Comparison of ENCODE assay signal across 1 cellular context in genomic region chr2:137942037-137942784, GRCh38.
TF ChIP-seq lines count a peak whose summit lies in the region.

No MANE protein-coding gene starts in this region.

TF ChIP-seq in HepG2, 621 proteins besides CTCF, POLR2A, EP300 and RAD21 (continued from another document and continues in another):
- TF ChIP-seq NR0B2 (CRISPR knock-in tag; IDR thresholded peaks at IDR 0.05): no peak
- TF ChIP-seq ZNF274 (CRISPR knock-in tag; IDR thresholded peaks at IDR 0.05): no peak
- no peak for TF ChIP-seq KMT2B (CRISPR knock-in tag; IDR thresholded peaks at IDR 0.05)
- no peak for TF ChIP-seq WIZ (CRISPR knock-in tag; IDR thresholded peaks at IDR 0.05)
- TF ChIP-seq AGO2 (optimal IDR thresholded peaks at IDR 0.05; ENCODE audit: low read depth, low read length): no peak
- TF ChIP-seq HOXD1 (CRISPR knock-in tag; IDR thresholded peaks at IDR 0.05): no peak
- TF ChIP-seq NKX3-1 (CRISPR knock-in tag; IDR thresholded peaks at IDR 0.05): peak; percentile 59
- peak; percentile 66 for TF ChIP-seq TEAD3 (CRISPR knock-in tag; optimal IDR thresholded peaks at IDR 0.05; ENCODE audit: borderline replicate concordance)
- no peak for TF ChIP-seq ZNF567 (CRISPR knock-in tag; IDR thresholded peaks at IDR 0.05; ENCODE audit: borderline replicate concordance)
- TF ChIP-seq ZMAT3 (CRISPR knock-in tag; conservative IDR thresholded peaks at IDR 0.05): no peak
- TF ChIP-seq RAD51 (IDR thresholded peaks at IDR 0.05; ENCODE audit: borderline replicate concordance): no peak
- TF ChIP-seq ZNF235 (CRISPR knock-in tag; IDR thresholded peaks at IDR 0.05; ENCODE audit: borderline replicate concordance): no peak
- no peak for TF ChIP-seq ZNF589 (CRISPR knock-in tag; conservative IDR thresholded peaks at IDR 0.05)
- TF ChIP-seq PTBP1 (IDR thresholded peaks at IDR 0.05; ENCODE audit: low read depth, low read length, poor library complexity, severe bottlenecking): no peak
- TF ChIP-seq SMAD1 (CRISPR knock-in tag; IDR thresholded peaks at IDR 0.05; ENCODE audit: borderline replicate concordance, low read depth): no peak
- TF ChIP-seq PITX1 (CRISPR knock-in tag; IDR thresholded peaks at IDR 0.05): no peak
- TF ChIP-seq ZNF572 (CRISPR knock-in tag; IDR thresholded peaks at IDR 0.05): no peak
- TF ChIP-seq ONECUT2 (CRISPR knock-in tag; IDR thresholded peaks at IDR 0.05): no peak; the same call in 1 of the 2 replicates
- TF ChIP-seq HBP1 (CRISPR knock-in tag; IDR thresholded peaks at IDR 0.05; ENCODE audit: low read depth): no peak
- TF ChIP-seq NCOA5 (CRISPR knock-in tag; IDR thresholded peaks at IDR 0.05): no peak
- no peak for TF ChIP-seq AGO1 (IDR thresholded peaks at IDR 0.05; ENCODE audit: low read depth, low read length, poor library complexity, severe bottlenecking)
- no peak for TF ChIP-seq CHD2 (IDR thresholded peaks at IDR 0.05; ENCODE audit: low read depth, low read length)
- no peak for TF ChIP-seq GZF1 (CRISPR knock-in tag; IDR thresholded peaks at IDR 0.05)
- no peak for TF ChIP-seq ZBTB1 (CRISPR knock-in tag; IDR thresholded peaks at IDR 0.05; ENCODE audit: borderline replicate concordance)
- no peak for TF ChIP-seq HOXA7 (CRISPR knock-in tag; IDR thresholded peaks at IDR 0.05)
- TF ChIP-seq ZNF7 (CRISPR knock-in tag; IDR thresholded peaks at IDR 0.05): no peak
- TF ChIP-seq ZHX1 (CRISPR knock-in tag; IDR thresholded peaks at IDR 0.05; ENCODE audit: low read depth): no peak
- no peak for TF ChIP-seq ZNF333 (CRISPR knock-in tag; IDR thresholded peaks at IDR 0.05; ENCODE audit: borderline replicate concordance)
- no peak; the same call in 1 of the 2 replicates for TF ChIP-seq CREM (IDR thresholded peaks at IDR 0.05)
- no peak for TF ChIP-seq CREM (CRISPR knock-in tag; IDR thresholded peaks at IDR 0.05)
- no peak for TF ChIP-seq ISX (CRISPR knock-in tag; conservative IDR thresholded peaks at IDR 0.05)
- no peak for TF ChIP-seq REPIN1 (CRISPR knock-in tag; IDR thresholded peaks at IDR 0.05; ENCODE audit: borderline replicate concordance, low read depth)
- TF ChIP-seq ZNF704 (CRISPR knock-in tag; IDR thresholded peaks at IDR 0.05; ENCODE audit: borderline replicate concordance): no peak
- TF ChIP-seq ZNF558 (CRISPR knock-in tag; IDR thresholded peaks at IDR 0.05; ENCODE audit: borderline replicate concordance): no peak
- TF ChIP-seq KLF11 (CRISPR knock-in tag; IDR thresholded peaks at IDR 0.05): no peak
- TF ChIP-seq HDAC2 (CRISPR knock-in tag; IDR thresholded peaks at IDR 0.05): no peak
- no peak for TF ChIP-seq NR2F1 (CRISPR knock-in tag; IDR thresholded peaks at IDR 0.05)
- TF ChIP-seq HNRNPK (IDR thresholded peaks at IDR 0.05; ENCODE audit: low read depth, low read length, poor library complexity, severe bottlenecking): peak; percentile 7
- no peak; the same call in 1 of the 2 replicates for TF ChIP-seq TFDP2 (CRISPR knock-in tag; IDR thresholded peaks at IDR 0.05)
- no peak for TF ChIP-seq ZNF768 (CRISPR knock-in tag; IDR thresholded peaks at IDR 0.05)
- TF ChIP-seq KDM5B (CRISPR knock-in tag; IDR thresholded peaks at IDR 0.05; ENCODE audit: borderline replicate concordance): no peak
- no peak for TF ChIP-seq MTA3 (CRISPR knock-in tag; IDR thresholded peaks at IDR 0.05)
- no peak for TF ChIP-seq SRSF1 (optimal IDR thresholded peaks at IDR 0.05; ENCODE audit: low read depth, low read length)
- TF ChIP-seq ETS1 (CRISPR knock-in tag; IDR thresholded peaks at IDR 0.05): no peak
- no peak for TF ChIP-seq HMG20A (CRISPR knock-in tag; IDR thresholded peaks at IDR 0.05; ENCODE audit: borderline replicate concordance)
- no peak for TF ChIP-seq E2F5 (CRISPR knock-in tag; conservative IDR thresholded peaks at IDR 0.05)
- no peak for TF ChIP-seq ARID2 (CRISPR knock-in tag; IDR thresholded peaks at IDR 0.05; ENCODE audit: borderline replicate concordance)
- peak; percentile 33; the same call in 1 of the 2 replicates for TF ChIP-seq HOXA3 (CRISPR knock-in tag; IDR thresholded peaks at IDR 0.05)
- no peak for TF ChIP-seq ATAD3A (CRISPR knock-in tag; IDR thresholded peaks at IDR 0.05)
- TF ChIP-seq KAT8 (CRISPR knock-in tag; IDR thresholded peaks at IDR 0.05): peak; percentile 67
- peak; percentile 65; the same call in 1 of the 2 replicates for TF ChIP-seq TGIF2 (CRISPR knock-in tag; IDR thresholded peaks at IDR 0.05)
- peak; percentile 22; the same call in 1 of the 2 replicates for TF ChIP-seq ZNF556 (CRISPR knock-in tag; IDR thresholded peaks at IDR 0.05; ENCODE audit: borderline replicate concordance)
- 0 out of 2 replicates have a peak, but pooled peaks have one; percentile 21 for TF ChIP-seq SP4 (CRISPR knock-in tag; IDR thresholded peaks at IDR 0.05)
- TF ChIP-seq ELF3 (CRISPR knock-in tag; IDR thresholded peaks at IDR 0.05): peak; percentile 24; the same call in 1 of the 2 replicates
- no peak for TF ChIP-seq ZNF33B (CRISPR knock-in tag; IDR thresholded peaks at IDR 0.05)
- TF ChIP-seq ZNF382 (CRISPR knock-in tag; IDR thresholded peaks at IDR 0.05; ENCODE audit: borderline replicate concordance): no peak
- TF ChIP-seq MYPOP (CRISPR knock-in tag; IDR thresholded peaks at IDR 0.05): no peak
- TF ChIP-seq IKZF4 (CRISPR knock-in tag; IDR thresholded peaks at IDR 0.05; ENCODE audit: borderline replicate concordance, low read depth, not compliant biosample characterization): no peak
- no peak for TF ChIP-seq SUZ12 (IDR thresholded peaks at IDR 0.05; ENCODE audit: low read depth, low read length)
